ENCODE assay signal across 1 cellular context in genomic region chr2:233354500-233354924, GRCh38.
A peak's percentile ranks its signal among the peaks of the same experiment; 100 is the strongest.
TF ChIP-seq lines count a peak whose summit lies in the region.

No MANE protein-coding gene starts in this region.

TF ChIP-seq in H1, 55 proteins besides CTCF, POLR2A, EP300 and RAD21 (continued from another document):
- no peak for TF ChIP-seq MAX (IDR thresholded peaks at IDR 0.05)
- no peak for TF ChIP-seq HDAC6 (IDR thresholded peaks at IDR 0.05; ENCODE audit: low read depth, low read length)
- 0 out of 2 replicates have a peak, but pooled peaks have one; percentile 56 for TF ChIP-seq TAF1 (IDR thresholded peaks at IDR 0.05; ENCODE audit: low read depth, low read length)
- TF ChIP-seq SUZ12 (IDR thresholded peaks at IDR 0.05; ENCODE audit: low read length): no peak
- no peak for TF ChIP-seq POLR2AphosphoS5 (IDR thresholded peaks at IDR 0.05; ENCODE audit: low read depth, low read length)
- TF ChIP-seq USF2 (IDR thresholded peaks at IDR 0.05; ENCODE audit: low read length): no peak
- no peak for TF ChIP-seq TEAD4 (IDR thresholded peaks at IDR 0.05; ENCODE audit: low read depth, low read length)
- TF ChIP-seq YY1 (IDR thresholded peaks at IDR 0.05; ENCODE audit: low read depth, low read length): peak; percentile 67; the same call in 1 of the 2 replicates
- no peak for TF ChIP-seq SAP30 (IDR thresholded peaks at IDR 0.05; ENCODE audit: insufficient read depth, insufficient replicate concordance, low read length)
- no peak for TF ChIP-seq JUND (IDR thresholded peaks at IDR 0.05; ENCODE audit: low read length)
- TF ChIP-seq PHF8 (conservative IDR thresholded peaks at IDR 0.05; ENCODE audit: low read depth, low read length): peak; percentile 84
- no peak for TF ChIP-seq ASH2L (IDR thresholded peaks at IDR 0.05; ENCODE audit: low read length)
- no peak for TF ChIP-seq POU5F1 (IDR thresholded peaks at IDR 0.05; ENCODE audit: low read depth, low read length)
- 0 out of 4 replicates have a peak, but pooled peaks of 1 of the 2 experiments have one; percentile 25 for TF ChIP-seq SIN3A (conservative IDR thresholded peaks at IDR 0.05 in 1 of 2, IDR thresholded peaks at IDR 0.05 in 1 of 2; ENCODE audit: low read depth in 1 of 2, low read length in 2 of 2)
- TF ChIP-seq RBBP5 (IDR thresholded peaks at IDR 0.05; ENCODE audit: borderline replicate concordance, low read depth, low read length): peak; percentile 74; the same call in 1 of the 2 replicates
- TF ChIP-seq CHD1 (IDR thresholded peaks at IDR 0.05; ENCODE audit: low read depth, low read length): no peak
- no peak for TF ChIP-seq NANOG (IDR thresholded peaks at IDR 0.05; ENCODE audit: insufficient read depth, low read depth, low read length, poor library complexity, severe bottlenecking)
- no peak for TF ChIP-seq MAFK (IDR thresholded peaks at IDR 0.05; ENCODE audit: low read depth, low read length)
TF ChIP-seq in H1: peak in this region for 6.
